Comparison of ENCODE assay signal across 1 cellular context in genomic region chr13:48696676-48697075, GRCh38. TPM values are rescaled to one million over a fixed set of nuclear protein-coding genes. Genes with fewer than 3 reads are reported as not detected.
"Had no signal": no experiment of that assay in that cellular context is flagged by ENCODE, and none has a peak within 500 bp of the region (broad histone marks: within the 10 kb centered on the region; RNA-seq: fewer than 3 reads in every experiment).

No MANE protein-coding gene starts in this region.

RNA-seq across cellular contexts. Expression of gene CYSLTR2, which starts 42.9 kb away (rescaled TPM):
- total RNA-seq: G401 had no signal
